Comparison of ENCODE assay signal across 21 cellular contexts in genomic region chr21:14528815-14529214, GRCh38. TPM values are rescaled to one million over a fixed set of nuclear protein-coding genes. Genes with fewer than 3 reads are reported as not detected.
DNase-seq lines count a peak whose midpoint lies in the region; ATAC-seq, FAIRE-seq and TF ChIP-seq lines count a peak whose summit lies in the region.
"Had no signal": no experiment of that assay in that cellular context is flagged by ENCODE, and none has a peak within 500 bp of the region (broad histone marks: within the 10 kb centered on the region; RNA-seq: fewer than 3 reads in every experiment).

No MANE protein-coding gene starts in this region.

- CTCF ChIA-PET in GM12878 (lab: Yijun Ruan, JAX) = no interaction called here

- no peak overlapping the region for H2AFZ ChIP-seq in GM12878 (ENCODE audit: control insufficient read depth, low read depth, low read length)

- peaks cover 31% of the 10 kb centered on the region for H3K36me3 Mint-ChIP-seq in stimulated activated memory B cell treated with anti-CD40 and anti-IgM and Interleukin-4, amounts not matched to agents 10 μg/mL and 1 μg/mL and 100 μg/mL, for 72 hours

- DNase-seq in heart left ventricle (no peak), right atrium auricular region (ENCODE audit: low spot score) (no peak), OCI-M1 (lab: John Stamatoyannopoulos, UW) (peak; percentile 67), GM12878 (ENCODE audit: low read depth, low spot score) (no peak), dermis blood vessel endothelial cell (no peak), NCI-H1694 treated with DMSO at 0.1 percent for 48 hours (lab: John Stamatoyannopoulos, UW) (no peak)
- DNase-seq: activated CD4-positive, CD25-positive, alpha-beta regulatory T cell; activated CD8-positive, alpha-beta memory T cell treated with anti-CD3 and anti-CD28 coated beads, Interleukin-2, amount 50 U/mL, for 4 hours; amygdala; Calu3; cerebellar nuclear complex; hippocampal formation; NCI-H1436; NCI-H226 had no signal

- no TSS peak for BruUV-seq in GM12878 (replicated peaks; lab: Mats Ljungman, UMichigan)

- no peaks in the 10 kb centered on the region for H3K27me3 Mint-ChIP-seq in stimulated activated memory B cell treated with anti-CD40 and anti-IgM and Interleukin-4, amounts not matched to agents 10 μg/mL and 1 μg/mL and 100 μg/mL, for 72 hours

- H3K27me3 ChIP-seq in heart left ventricle (no peaks in the 10 kb centered on the region), right atrium auricular region (no peaks in the 10 kb centered on the region), GM12878 (replicated peaks in 1 of 2; ENCODE audit: control insufficient read depth in 2 of 2, insufficient read depth in 2 of 2, low read length in 1 of 2) (no peaks in the 10 kb centered on the region)

- no peak for TF ChIP-seq POLR2A in heart left ventricle (IDR thresholded peaks at IDR 0.05)
- TF ChIP-seq POLR2A in GM12878 (IDR thresholded peaks at IDR 0.05; ENCODE audit: low read depth, low read length) = no peak

- ATAC-seq in heart left ventricle (peak in 3 of 4 donors; percentile 32 to 44 (median 42)), GM12878 (no peak), HG03139 (IDR thresholded peaks at IDR 0.05; ENCODE audit: unreplicated experiment) (no peak)
- no peak for ATAC-seq in stimulated activated memory B cell treated with anti-CD40 and anti-IgM and Interleukin-4, amounts not matched to agents 10 μg/mL and 1 μg/mL and 100 μg/mL, for 72 hours
- ATAC-seq: HCT116 had no signal

- WGBS in heart left ventricle, 4 donors = 85 to 91% (median 88%) methylated on average over 4 of the region's 4 CpGs
- WGBS in GM12878 (ENCODE audit: insufficient coverage, insufficient replicate concordance, low lambda C conversion rate, missing lambda C conversion rate) = 97% methylated on average over 4 of the region's 4 CpGs

- H3K79me2 ChIP-seq in GM12878 (ENCODE audit: control insufficient read depth, insufficient read depth, low read length) = peaks cover 95% of the 10 kb centered on the region

- H3K27ac ChIP-seq in heart left ventricle (peak overlapping the region in 1 of 12 donors; percentile 82), right atrium auricular region (no peak overlapping the region), GM12878 (ENCODE audit: control insufficient read depth, insufficient read depth) (no peak overlapping the region)
- H3K27ac ChIP-seq: RWPE1 had no signal

- H3K4me3 ChIP-seq in heart left ventricle = no peak overlapping the region
- H3K4me3 ChIP-seq in right atrium auricular region = no peak overlapping the region
- H3K4me3 ChIP-seq in GM12878 = no peak overlapping the region

- H3K4me2 ChIP-seq in GM12878 (ENCODE audit: control insufficient read depth, insufficient read depth) = 0 out of 2 replicates have a peak overlapping the region, but pooled peaks have one; percentile 2

- POLR2A ChIA-PET in GM12878 (lab: Charles Lee) = no interaction called here

- in situ Hi-C loops in GM12878 (cut with MboI) = no loop called here

- H3K4me1 ChIP-seq in heart left ventricle = peaks cover 0 to 73% (median 0%) of the 10 kb centered on the region in 12 donors
- H3K4me1 ChIP-seq in right atrium auricular region = peaks cover 0 to 9% of the 10 kb centered on the region in 2 donors
- peaks cover 21% of the 10 kb centered on the region for H3K4me1 ChIP-seq in GM12878 (ENCODE audit: control insufficient read depth, insufficient read depth, low read length)

- H3K9me3 ChIP-seq in heart left ventricle = no peaks in the 10 kb centered on the region
- no peaks in the 10 kb centered on the region for H3K9me3 ChIP-seq in right atrium auricular region
- H3K9me3 ChIP-seq in GM12878 (replicated peaks; ENCODE audit: control insufficient read depth, insufficient read depth, low read length) = no peaks in the 10 kb centered on the region; the same call in 2 of the 3 replicates

- H3K9ac ChIP-seq in GM12878 (ENCODE audit: control insufficient read depth, insufficient read depth, low read length) = no peak overlapping the region

- H3K36me3 ChIP-seq in heart left ventricle (no peaks in the 10 kb centered on the region), right atrium auricular region (no peaks in the 10 kb centered on the region), GM12878 (ENCODE audit: control insufficient read depth in 2 of 2, insufficient read depth in 2 of 2, low read length in 1 of 2) (no peaks in the 10 kb centered on the region)

- TF ChIP-seq CTCF in heart left ventricle (IDR thresholded peaks at IDR 0.05) (no peak), right atrium auricular region (IDR thresholded peaks at IDR 0.05) (no peak), GM12878 (IDR thresholded peaks at IDR 0.05 in 2 of 3, conservative IDR thresholded peaks at IDR 0.05 in 1 of 3; ENCODE audit: control insufficient read depth in 2 of 3, extremely low read depth in 1 of 3, insufficient read depth in 1 of 3, low read depth in 3 of 3, low read length in 3 of 3) (no peak)

- SMC1A ChIA-PET in GM12878 (lab: Charles Lee; ENCODE audit: uncharacterized antibody, unreplicated experiment) = interaction anchor here (0.6 to 11.7 kb wide), 4 partner anchors 12 to 200 kb away, joined by 3 to 120 read pairs (median 52); no protein-coding TSS in a partner anchor

- no peak for TF ChIP-seq RAD21 in GM12878 (IDR thresholded peaks at IDR 0.05; ENCODE audit: insufficient read depth, low read depth, low read length)

- H3K4me3 Mint-ChIP-seq in stimulated activated memory B cell treated with anti-CD40 and anti-IgM and Interleukin-4, amounts not matched to agents 10 μg/mL and 1 μg/mL and 100 μg/mL, for 72 hours = peak overlapping the region; percentile 65

- H3K4me1 Mint-ChIP-seq in stimulated activated memory B cell treated with anti-CD40 and anti-IgM and Interleukin-4, amounts not matched to agents 10 μg/mL and 1 μg/mL and 100 μg/mL, for 72 hours = peaks cover 68% of the 10 kb centered on the region

- intact Hi-C loops in heart left ventricle (cut with DNase I) = no loop called here
- intact Hi-C loops in GM12878 (cut with micrococcal nuclease; ENCODE audit: unreplicated experiment) = no loop called here

- no peak for TF ChIP-seq EP300 in GM12878 (IDR thresholded peaks at IDR 0.05; ENCODE audit: borderline replicate concordance in 1 of 2, control insufficient read depth in 1 of 2, low read depth in 2 of 2, low read length in 2 of 2)

- no peak for FAIRE-seq in GM12878 (lab: Jason Lieb, UNC)

- H4K20me1 ChIP-seq in GM12878 (ENCODE audit: control insufficient read depth, insufficient read depth) = no peaks in the 10 kb centered on the region

- RAD21 ChIA-PET in GM12878 (lab: Charles Lee; ENCODE audit: unreplicated experiment) = interaction anchor here (0.6 to 2.3 kb wide), 4 partner anchors 14 to 208 kb away, joined by 3 to 5 read pairs (median 4); no protein-coding TSS in a partner anchor

- peak overlapping the region; percentile 78 for H3K27ac Mint-ChIP-seq in stimulated activated memory B cell treated with anti-CD40 and anti-IgM and Interleukin-4, amounts not matched to agents 10 μg/mL and 1 μg/mL and 100 μg/mL, for 72 hours

- H3K9me3 Mint-ChIP-seq in stimulated activated memory B cell treated with anti-CD40 and anti-IgM and Interleukin-4, amounts not matched to agents 10 μg/mL and 1 μg/mL and 100 μg/mL, for 72 hours = no peaks in the 10 kb centered on the region

TF ChIP-seq in GM12878, 131 proteins besides CTCF, POLR2A, EP300 and RAD21 (continues in another document):
- TF ChIP-seq ESRRA (IDR thresholded peaks at IDR 0.05; ENCODE audit: low read length) (no peak), E4F1 (IDR thresholded peaks at IDR 0.05; ENCODE audit: borderline replicate concordance, partially characterized antibody) (no peak), CBX3 (IDR thresholded peaks at IDR 0.05; ENCODE audit: borderline replicate concordance, low read depth) (no peak), JUNB (IDR thresholded peaks at IDR 0.05) (no peak), PAX5 (IDR thresholded peaks at IDR 0.05; ENCODE audit: borderline replicate concordance, low read depth, low read length) (no peak), CREB1 (IDR thresholded peaks at IDR 0.05; ENCODE audit: low read depth) (no peak)

RNA-seq across cellular contexts. Expression of gene SAMSN1, which starts 17.3 kb away (rescaled TPM):
- total RNA-seq in heart left ventricle = 10 to 100 TPM in 1 of 9 donors, 1 to 10 TPM in 6, under 1 TPM in 2; 0.44 to 21.2 (median 1.4) TPM
- polyA plus RNA-seq in heart left ventricle = 1 to 10 TPM in 1 of 2 donors, under 1 TPM in 1; 0.88 to 2.3 TPM
- total RNA-seq in right atrium auricular region = 1 to 10 TPM; 3.2 to 3.7 TPM
- 258 and 276 TPM in 2 replicates for total RNA-seq in GM12878 (2013; cell fraction: nucleolus; rRNA removed)
- 42.2 and 59.8 TPM in 2 replicates for total RNA-seq in GM12878 (2014; rRNA removed)
- total RNA-seq in GM12878 (2014; rRNA removed; fragmentation: Illumina TruSeq; extraction: Trizol) = 85.6 and 86.2 TPM in 2 replicates
- total RNA-seq in GM12878 (2021) = 40.0 and 45.5 TPM in 2 replicates
- 26.8 TPM for polyA plus RNA-seq in GM12878 (2011; ENCODE audit: low read depth)
- 23.2 and 34.1 TPM in 2 replicates for polyA plus RNA-seq in GM12878 (2011; rRNA removed)
- 5.8 and 6.9 TPM in 2 replicates for polyA plus RNA-seq in GM12878 (2011; cell fraction: cytosol; rRNA removed)
- 11.4 and 11.5 TPM in 2 replicates for polyA plus RNA-seq in GM12878 (2011; cell fraction: nucleus; rRNA removed)
- 37.7 and 72.2 TPM in 2 replicates for polyA plus RNA-seq in GM12878 (2012)
- 84.1 and 112 TPM in 2 replicates for polyA plus RNA-seq in GM12878 (2014; fragmentation: Illumina TruSeq; extraction: Trizol)
- polyA plus RNA-seq in GM12878 (2014; fragmentation: Nextera tagmentation; extraction: Ambion mirVana) = 100 to 1,000 TPM in 1 of 2 experiments, 10 to 100 TPM in 1; 90.4 to 102 TPM
- polyA plus RNA-seq in GM12878 (2014; rRNA removed) = 38.0 and 45.2 TPM in 2 replicates
- polyA plus RNA-seq in GM12878 (2016; fragmentation: Nextera tagmentation; extraction: Ambion mirVana) = 10 to 100 TPM; 39.5 to 44.5 TPM
- 8.3 and 15.2 TPM in 2 replicates for polyA minus RNA-seq in GM12878 (2011; rRNA and poly(A)+ RNA removed)
- polyA minus RNA-seq in GM12878 (2011; cell fraction: cytosol; rRNA and poly(A)+ RNA removed) = 3.3 and 9.0 TPM in 2 replicates
- 7.1 and 7.3 TPM in 2 replicates for polyA minus RNA-seq in GM12878 (2011; cell fraction: nucleus; rRNA and poly(A)+ RNA removed)
- total RNA-seq in dermis blood vessel endothelial cell = 0.05 TPM in 1 of 2 replicates, not detected in the other
- total RNA-seq: HT1080, M059J, osteocyte had no signal

Comparison
In these comparisons a context has a peak if more than half of its experiments do, and no peak if none do; other contexts are left out.
1. ATAC-seq: peak in heart left ventricle (3 of 4); none in GM12878 (single experiment), stimulated activated memory B cell treated with anti-CD40 and anti-IgM and Interleukin-4, amounts not matched to agents 10 μg/mL and 1 μg/mL and 100 μg/mL, for 72 hours (single experiment) and HG03139 (single experiment).